19 cellular contexts compared by ENCODE assay signal in the genomic region with DNA sequence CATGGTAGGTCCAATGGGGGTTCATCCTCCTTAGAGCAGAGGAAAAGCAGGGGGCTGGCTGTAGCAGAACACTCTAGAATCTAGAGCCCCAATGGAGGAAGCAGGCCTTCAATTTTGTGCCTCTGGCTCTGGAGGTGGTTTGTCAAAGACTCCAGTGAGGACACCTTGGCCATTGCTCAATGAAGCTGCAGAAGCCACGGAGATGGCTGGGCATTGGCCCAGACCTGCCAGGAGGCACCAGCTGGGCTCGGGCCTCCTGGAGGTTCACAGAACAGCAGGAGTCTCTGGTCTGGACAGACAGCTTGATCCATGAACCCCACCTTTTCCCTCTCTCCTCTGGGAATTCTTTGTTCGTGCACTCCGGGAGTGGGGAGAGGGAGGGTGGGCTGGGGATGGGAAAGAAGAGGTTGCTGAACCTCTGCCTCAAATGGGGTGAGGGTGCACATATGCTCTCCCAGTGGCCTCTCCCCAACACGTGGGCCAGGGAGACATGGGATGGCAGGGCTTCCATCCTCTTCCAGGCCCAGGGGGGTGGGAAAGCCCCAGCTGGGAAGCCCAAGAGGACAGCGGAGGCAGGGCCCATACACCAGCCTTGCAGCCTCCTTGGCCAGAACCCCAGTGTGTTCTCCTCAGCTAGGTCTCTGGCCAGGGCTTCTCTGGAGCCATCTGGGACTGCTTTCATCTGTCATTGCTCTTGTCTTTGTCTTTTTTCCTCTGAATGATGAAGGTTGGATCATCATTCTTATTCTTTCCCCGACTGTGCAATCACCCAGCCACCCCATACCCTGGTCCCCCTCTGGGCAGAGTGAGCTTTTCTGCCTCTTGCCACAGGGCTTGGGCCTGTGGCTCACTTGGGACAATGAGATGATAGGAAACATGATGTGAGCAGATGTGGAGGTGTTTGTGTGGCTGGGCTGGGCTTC.
A peak's percentile ranks its signal among the peaks of the same experiment; 100 is the strongest.
DNase-seq lines count a peak whose midpoint lies in the region; TF ChIP-seq lines count a peak whose summit lies in the region.
"Had no signal": no experiment of that assay in that cellular context is flagged by ENCODE, and none has a peak within 500 bp of the region (broad histone marks: within the 10 kb centered on the region; RNA-seq: fewer than 3 reads in every experiment).

No MANE protein-coding gene starts in this region.

- H3K27me3 Mint-ChIP-seq in endodermal cell (ENCODE audit: insufficient read depth): no peaks in the 10 kb centered on the region
- H3K27me3 Mint-ChIP-seq: B cell had no signal

- peaks cover 1% of the 10 kb centered on the region for H3K9me3 Mint-ChIP-seq in endodermal cell
- H3K9me3 Mint-ChIP-seq: CD4-positive, CD25-positive, alpha-beta regulatory T cell; CD8-positive, alpha-beta T cell had no signal

- no peak overlapping the region for H3K4me3 Mint-ChIP-seq in endodermal cell
- H3K4me3 Mint-ChIP-seq: B cell; CD4-positive, CD25-positive, alpha-beta regulatory T cell; CD8-positive, alpha-beta T cell; GM23338; H9; HFFc6 had no signal

- H3K4me1 ChIP-seq in endodermal cell (ENCODE audit: control insufficient read depth, insufficient read depth, low read length): no peaks in the 10 kb centered on the region
- H3K4me1 ChIP-seq: Caco-2 had no signal

- POLR2A ChIA-PET in HEK293T (lab: Yijun Ruan, JAX): no interaction called here

- no peak for TF ChIP-seq CTCF in endodermal cell (conservative IDR thresholded peaks at IDR 0.05)

- no peak overlapping the region for H3K27ac ChIP-seq in endodermal cell (ENCODE audit: low read depth, low read length)
- H3K27ac ChIP-seq: BLaER1, C4-2B had no signal

- 68 to 82% methylated on average over 3 to 4 of the region's 7 CpGs for WGBS in endodermal cell (ENCODE audit: insufficient coverage in 1 of 2, insufficient read length in 1 of 2), 2 experiments

- H3K27ac Mint-ChIP-seq in endodermal cell: peak overlapping the region; percentile 10
- H3K27ac Mint-ChIP-seq: CD8-positive, alpha-beta T cell; GM23338; HFFc6 had no signal

- no peaks in the 10 kb centered on the region for H3K4me1 Mint-ChIP-seq in endodermal cell
- H3K4me1 Mint-ChIP-seq: B cell; CD4-positive, CD25-positive, alpha-beta regulatory T cell; GM23338; H9 had no signal

- intact Hi-C loops in posterior vena cava (cut with DNase I): no loop called here

- no peak overlapping the region for H3K4me3 ChIP-seq in endodermal cell (ENCODE audit: low read length)
- H3K4me3 ChIP-seq: BLaER1, GM12878, GM23338 had no signal

- no peaks in the 10 kb centered on the region for H3K36me3 Mint-ChIP-seq in endodermal cell (ENCODE audit: low read depth)
- H3K36me3 Mint-ChIP-seq: CD4-positive, CD25-positive, alpha-beta regulatory T cell; CD8-positive, alpha-beta T cell had no signal

- H3K36me3 ChIP-seq in endodermal cell (ENCODE audit: control insufficient read depth, insufficient read depth, low read length): no peaks in the 10 kb centered on the region
- H3K36me3 ChIP-seq: BLaER1 had no signal

- CTCF ChIA-PET in HEK293T (lab: Yijun Ruan, JAX): no interaction called here

- DNase-seq in NCI-H446 (lab: John Stamatoyannopoulos, UW) (peak; percentile 11 to 62), endodermal cell (no peak), posterior vena cava (ENCODE audit: low spot score) (peak; percentile 53), Ammon's horn (ENCODE audit: low spot score) (no peak), GM19238 (ENCODE audit: insufficient read length, low spot score) (no peak), HEK293T (ENCODE audit: extremely low spot score) (no peak)
- DNase-seq: Caco-2; CD4-positive, CD25-positive, alpha-beta regulatory T cell; CD8-positive, alpha-beta T cell; DMS153; DND-41; GDM1; H9; HFFc6 had no signal

- no peaks in the 10 kb centered on the region for H3K9me3 ChIP-seq in endodermal cell (ENCODE audit: control insufficient read depth, low read length)
- H3K9me3 ChIP-seq: BLaER1, Caco-2 had no signal

- H3K27me3 ChIP-seq in endodermal cell (ENCODE audit: control insufficient read depth, insufficient read depth, low read length, poor library complexity, severe bottlenecking): no peaks in the 10 kb centered on the region
- H3K27me3 ChIP-seq: BLaER1 had no signal

- no peak overlapping the region for H3K9ac ChIP-seq in endodermal cell (ENCODE audit: extremely low read depth, low read length, poor library complexity, severe bottlenecking)
- H3K9ac ChIP-seq: BLaER1 had no signal

TF ChIP-seq in HEK293T, 16 proteins besides CTCF, POLR2A, EP300 and RAD21:
- TF ChIP-seq FOXK2 (IDR thresholded peaks at IDR 0.05) (no peak), LEF1 (IDR thresholded peaks at IDR 0.05; ENCODE audit: borderline replicate concordance) (no peak), BHLHE40 (IDR thresholded peaks at IDR 0.05; ENCODE audit: borderline replicate concordance) (no peak), ZNF384 (IDR thresholded peaks at IDR 0.05) (no peak), CTBP1 (IDR thresholded peaks at IDR 0.05; ENCODE audit: borderline replicate concordance) (no peak), ELF4 (IDR thresholded peaks at IDR 0.05) (no peak), TARDBP (IDR thresholded peaks at IDR 0.05) (no peak), SP1 (IDR thresholded peaks at IDR 0.05) (no peak), FOXA1 (IDR thresholded peaks at IDR 0.05) (no peak)
TF ChIP-seq in HEK293T: peak in this region for 0.

Comparison
In these comparisons a context has a peak if more than half of its experiments do, and no peak if none do; other contexts are left out.
1. DNase-seq: peak in NCI-H446 (2 of 2) and posterior vena cava (single experiment); none in endodermal cell (single experiment), Ammon's horn (single experiment), GM19238 (single experiment) and HEK293T (single experiment).